ENCODE assay signal across 8 cellular contexts in the genomic region with DNA sequence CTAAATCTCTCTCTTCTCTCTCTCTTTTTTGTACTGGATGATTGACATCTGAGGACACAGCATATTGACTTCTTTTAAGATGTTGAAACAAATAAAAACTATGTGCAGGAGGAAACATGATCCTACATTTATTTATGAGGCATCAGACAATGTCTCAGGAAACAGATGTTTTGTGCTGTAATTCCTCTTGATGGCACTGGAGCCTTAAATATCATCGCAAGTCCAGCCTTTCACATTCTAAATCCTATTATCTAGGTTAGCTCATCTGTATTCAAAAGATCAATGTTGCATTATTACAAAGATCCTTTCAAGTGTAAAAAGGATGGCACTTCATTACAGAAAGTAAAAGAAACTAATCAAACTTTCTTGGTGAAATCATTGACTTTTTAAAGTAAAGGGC.
DNase-seq lines count a peak whose midpoint lies in the region; ATAC-seq and TF ChIP-seq lines count a peak whose summit lies in the region.

No MANE protein-coding gene starts in this region.

- CTCF ChIA-PET in AG04450 (lab: Charles Lee), result interaction anchor here (0.7 to 13.4 kb wide), 17 partner anchors 10 to 1889 kb away, joined by 3 to 142 read pairs (median 4); no protein-coding TSS in a partner anchor

- no peaks in the 10 kb centered on the region for H3K36me3 ChIP-seq in H7 (replicated peaks; ENCODE audit: control insufficient read depth, insufficient read depth, low read length)

- H3K4me3 ChIP-seq in AG04450 (ENCODE audit: low read depth, low read length) (no peak overlapping the region), fibroblast of the aortic adventitia (ENCODE audit: low read depth, low read length) (no peak overlapping the region), H7 (ENCODE audit: insufficient read depth, low read depth, low read length) (no peak overlapping the region)

- ATAC-seq in HG02588 (IDR thresholded peaks at IDR 0.05; ENCODE audit: unreplicated experiment), result no peak

- TF ChIP-seq CTCF in AG04450 (IDR thresholded peaks at IDR 0.05; ENCODE audit: low read depth, low read length) (peak; percentile 46), fibroblast of the aortic adventitia (IDR thresholded peaks at IDR 0.05; ENCODE audit: insufficient read depth, low read length) (no peak)

- no peaks in the 10 kb centered on the region for H3K27me3 ChIP-seq in AG04450 (ENCODE audit: control insufficient read depth, insufficient read depth, low read length)
- peaks cover 12% of the 10 kb centered on the region for H3K27me3 ChIP-seq in H7 (ENCODE audit: control insufficient read depth, insufficient read depth, low read length)

- DNase-seq in AG04450 (ENCODE audit: low read depth, low spot score) (no peak), HCEC 1CT (peak; percentile 75), RPMI7951 (ENCODE audit: low read depth) (peak; percentile 39), fibroblast of the aortic adventitia (ENCODE audit: low read depth) (peak; percentile 71), H7 (no peak), NOMO-1 (lab: John Stamatoyannopoulos, UW; ENCODE audit: unreplicated experiment in 2 of 2) (no peak), NCI-H187 (lab: John Stamatoyannopoulos, UW) (no peak)

- H3K27ac ChIP-seq in AG04450 (ENCODE audit: low read depth, low read length), result no peak overlapping the region

- POLR2A ChIA-PET in AG04450 (lab: Yijun Ruan, JAX), result no interaction called here

- no peaks in the 10 kb centered on the region for H3K9me3 ChIP-seq in AG04450 (ENCODE audit: control insufficient read depth, insufficient read depth, low read length)

Comparison
In these comparisons a context has a peak if more than half of its experiments do, and no peak if none do; other contexts are left out.
1. DNase-seq: peak in HCEC 1CT (single experiment), RPMI7951 (single experiment) and fibroblast of the aortic adventitia (single experiment); none in AG04450 (single experiment), H7 (single experiment), NOMO-1 (0 of 2) and NCI-H187 (0 of 2).